ENCODE assay signal across 19 cellular contexts in genomic region chr15:90860450-90860849, GRCh38. TPM values are rescaled to one million over a fixed set of nuclear protein-coding genes. Genes with fewer than 3 reads are reported as not detected.
DNase-seq lines count a peak whose midpoint lies in the region; ATAC-seq and TF ChIP-seq lines count a peak whose summit lies in the region.
"Had no signal": no experiment of that assay in that cellular context is flagged by ENCODE, and none has a peak within 500 bp of the region (broad histone marks: within the 10 kb centered on the region; RNA-seq: fewer than 3 reads in every experiment).

No MANE protein-coding gene starts in this region.

- no peaks in the 10 kb centered on the region for H3K27me3 Mint-ChIP-seq in activated CD8-positive, alpha-beta T cell treated with anti-CD3 and anti-CD28 coated beads for 36 hours
- H3K27me3 Mint-ChIP-seq in activated CD8-positive, alpha-beta T cell treated with anti-CD3 and anti-CD28 coated beads, Interleukin-2, amount 10 ng/mL, durations not matched to agents 7 days and 5 days (ENCODE audit: low read depth), result no peaks in the 10 kb centered on the region
- no peaks in the 10 kb centered on the region for H3K27me3 Mint-ChIP-seq in activated T-helper 17 cell treated with anti-CD3 and anti-CD28 coated beads, Interleukin-2, amount 50 U/mL, for 72 hours
- H3K27me3 Mint-ChIP-seq: memory B cell; naive thymus-derived CD4-positive, alpha-beta T cell had no signal

- no peak overlapping the region for H3K4me3 Mint-ChIP-seq in activated CD8-positive, alpha-beta T cell treated with anti-CD3 and anti-CD28 coated beads for 36 hours
- no peak overlapping the region for H3K4me3 Mint-ChIP-seq in activated CD8-positive, alpha-beta T cell treated with anti-CD3 and anti-CD28 coated beads, Interleukin-2, amount 10 ng/mL, durations not matched to agents 7 days and 5 days
- H3K4me3 Mint-ChIP-seq in activated T-helper 17 cell treated with anti-CD3 and anti-CD28 coated beads, Interleukin-2, amount 50 U/mL, for 72 hours, result peak overlapping the region; percentile 48
- H3K4me3 Mint-ChIP-seq: memory B cell had no signal

- no peaks in the 10 kb centered on the region for H3K9me3 Mint-ChIP-seq in activated CD8-positive, alpha-beta T cell treated with anti-CD3 and anti-CD28 coated beads for 36 hours
- no peaks in the 10 kb centered on the region for H3K9me3 Mint-ChIP-seq in activated CD8-positive, alpha-beta T cell treated with anti-CD3 and anti-CD28 coated beads, Interleukin-2, amount 10 ng/mL, durations not matched to agents 7 days and 5 days (ENCODE audit: insufficient read depth)
- no peaks in the 10 kb centered on the region for H3K9me3 Mint-ChIP-seq in activated T-helper 17 cell treated with anti-CD3 and anti-CD28 coated beads, Interleukin-2, amount 50 U/mL, for 72 hours
- H3K9me3 Mint-ChIP-seq: memory B cell had no signal

- H3K4me1 ChIP-seq in neutrophil (ENCODE audit: control insufficient read depth in 1 of 2, insufficient read depth in 1 of 2, low read depth in 1 of 2, low read length in 1 of 2), result peaks cover 70 to 72% of the 10 kb centered on the region in 2 experiments
- H3K4me1 ChIP-seq in vagina, result no peaks in the 10 kb centered on the region

- H3K36me3 ChIP-seq in neutrophil, result no peaks in the 10 kb centered on the region
- H3K36me3 ChIP-seq in vagina, result no peaks in the 10 kb centered on the region

- H3K9me3 ChIP-seq in neutrophil (no peaks in the 10 kb centered on the region), vagina (no peaks in the 10 kb centered on the region)

- H3K27me3 ChIP-seq in neutrophil, result no peaks in the 10 kb centered on the region
- no peaks in the 10 kb centered on the region for H3K27me3 ChIP-seq in vagina

- H3K4me3 ChIP-seq in neutrophil (ENCODE audit: low read depth in 1 of 2, low read length in 1 of 2) (peak overlapping the region in 1 of 2 experiments; percentile 17), vagina (no peak overlapping the region)

- no peak for TF ChIP-seq POLR2A in vagina (IDR thresholded peaks at IDR 0.05)

- H3K4me1 Mint-ChIP-seq in activated CD8-positive, alpha-beta T cell treated with anti-CD3 and anti-CD28 coated beads for 36 hours (ENCODE audit: low read depth), result peaks cover 39% of the 10 kb centered on the region
- peaks cover 48% of the 10 kb centered on the region for H3K4me1 Mint-ChIP-seq in activated CD8-positive, alpha-beta T cell treated with anti-CD3 and anti-CD28 coated beads, Interleukin-2, amount 10 ng/mL, durations not matched to agents 7 days and 5 days (ENCODE audit: low read depth)
- H3K4me1 Mint-ChIP-seq in activated T-helper 17 cell treated with anti-CD3 and anti-CD28 coated beads, Interleukin-2, amount 50 U/mL, for 72 hours, result peaks cover 41% of the 10 kb centered on the region

- POLR2A ChIA-PET in activated CD8-positive, alpha-beta T cell treated with anti-CD3 and anti-CD28 coated beads for 36 hours (lab: Charles Lee), result interaction anchor here (1.2 to 2.4 kb wide), 2 partner anchors 10 to 23 kb away, joined by 5 to 6 read pairs; no protein-coding TSS in a partner anchor
- POLR2A ChIA-PET in activated CD8-positive, alpha-beta T cell treated with anti-CD3 and anti-CD28 coated beads, Interleukin-2, amount 10 ng/mL, durations not matched to agents 7 days and 5 days (lab: Charles Lee), result interaction anchor here (2.2 kb wide), 1 partner anchor 10 kb away, joined by 14 read pairs; no protein-coding TSS in a partner anchor

- DNase-seq in activated CD8-positive, alpha-beta T cell treated with anti-CD3 and anti-CD28 coated beads for 36 hours, result peak; percentile 1
- no peak for DNase-seq in activated CD8-positive, alpha-beta T cell treated with anti-CD3 and anti-CD28 coated beads, Interleukin-2, amount 10 ng/mL, durations not matched to agents 7 days and 5 days
- DNase-seq in HT-29 (ENCODE audit: low spot score), result peak; percentile 82
- no peak for DNase-seq in vagina (ENCODE audit: extremely low spot score in 2 of 2)
- no peak for DNase-seq in C1 segment of cervical spinal cord (lab: John Stamatoyannopoulos, UW)
- DNase-seq: activated CD4-positive, alpha-beta T cell treated with anti-CD3 and anti-CD28 coated beads, Interleukin-2, amount 50 U/mL, for 48 hours; aorta; central memory CD4-positive, alpha-beta T cell; GDM1; naive thymus-derived CD4-positive, alpha-beta T cell; NCI-H1694 treated with DMSO at 0.1 percent for 48 hours; NCI-H82; substantia nigra had no signal

- H3K27ac Mint-ChIP-seq in activated CD8-positive, alpha-beta T cell treated with anti-CD3 and anti-CD28 coated beads for 36 hours, result no peak overlapping the region
- H3K27ac Mint-ChIP-seq in activated CD8-positive, alpha-beta T cell treated with anti-CD3 and anti-CD28 coated beads, Interleukin-2, amount 10 ng/mL, durations not matched to agents 7 days and 5 days, result no peak overlapping the region
- no peak overlapping the region for H3K27ac Mint-ChIP-seq in activated T-helper 17 cell treated with anti-CD3 and anti-CD28 coated beads, Interleukin-2, amount 50 U/mL, for 72 hours
- H3K27ac Mint-ChIP-seq: memory B cell had no signal

- no peak for ATAC-seq in activated CD8-positive, alpha-beta T cell treated with anti-CD3 and anti-CD28 coated beads for 36 hours
- ATAC-seq in activated CD8-positive, alpha-beta T cell treated with anti-CD3 and anti-CD28 coated beads, Interleukin-2, amount 10 ng/mL, durations not matched to agents 7 days and 5 days, result no peak
- ATAC-seq in activated T-helper 17 cell treated with anti-CD3 and anti-CD28 coated beads, Interleukin-2, amount 50 U/mL, for 72 hours (replicated peaks), result no peak
- no peak for ATAC-seq in GM19455 (IDR thresholded peaks at IDR 0.05; ENCODE audit: unreplicated experiment)
- ATAC-seq: activated naive CD4-positive, alpha-beta T cell treated with anti-CD3 and anti-CD28 coated beads, Interleukin-2, amount 50 U/mL, for 72 hours; naive thymus-derived CD4-positive, alpha-beta T cell had no signal

- intact Hi-C loops in activated CD8-positive, alpha-beta T cell treated with anti-CD3 and anti-CD28 coated beads for 36 hours (cut with micrococcal nuclease), result no loop called here
- intact Hi-C loops in vagina (cut with DNase I), result no loop called here

- peak overlapping the region; percentile 87 for H3K27ac ChIP-seq in neutrophil
- H3K27ac ChIP-seq in vagina, result no peak overlapping the region
- H3K27ac ChIP-seq: KMS-11 had no signal

- no peaks in the 10 kb centered on the region for H3K36me3 Mint-ChIP-seq in activated CD8-positive, alpha-beta T cell treated with anti-CD3 and anti-CD28 coated beads for 36 hours (ENCODE audit: low read depth)
- no peaks in the 10 kb centered on the region for H3K36me3 Mint-ChIP-seq in activated CD8-positive, alpha-beta T cell treated with anti-CD3 and anti-CD28 coated beads, Interleukin-2, amount 10 ng/mL, durations not matched to agents 7 days and 5 days (ENCODE audit: low read depth)
- H3K36me3 Mint-ChIP-seq in activated T-helper 17 cell treated with anti-CD3 and anti-CD28 coated beads, Interleukin-2, amount 50 U/mL, for 72 hours (ENCODE audit: low read depth), result peaks cover 11% of the 10 kb centered on the region
- H3K36me3 Mint-ChIP-seq: memory B cell had no signal

- CTCF ChIA-PET in activated CD8-positive, alpha-beta T cell treated with anti-CD3 and anti-CD28 coated beads for 36 hours (lab: Charles Lee), result interaction anchor here (2.9 kb wide), 1 partner anchor 25 kb away, joined by 15 read pairs; no protein-coding TSS in a partner anchor
- CTCF ChIA-PET in activated CD8-positive, alpha-beta T cell treated with anti-CD3 and anti-CD28 coated beads, Interleukin-2, amount 10 ng/mL, durations not matched to agents 7 days and 5 days (lab: Charles Lee), result interaction anchor here (1.3 kb wide), 2 partner anchors 10 to 34 kb away, joined by 3 to 4 read pairs; no protein-coding TSS in a partner anchor

- TF ChIP-seq CTCF in activated CD8-positive, alpha-beta T cell treated with anti-CD3 and anti-CD28 coated beads for 36 hours (IDR thresholded peaks at IDR 0.05), result no peak
- no peak for TF ChIP-seq CTCF in neutrophil (IDR thresholded peaks at IDR 0.05)
- no peak for TF ChIP-seq CTCF in vagina (IDR thresholded peaks at IDR 0.05)

RNA-seq across cellular contexts. Expression of gene FURIN, which starts 7.9 kb away (rescaled TPM):
- total RNA-seq in activated CD8-positive, alpha-beta T cell treated with anti-CD3 and anti-CD28 coated beads for 36 hours, result 100 to 1,000 TPM; 111 to 117 TPM
- total RNA-seq in activated CD8-positive, alpha-beta T cell treated with anti-CD3 and anti-CD28 coated beads, Interleukin-2, amount 10 ng/mL, durations not matched to agents 7 days and 5 days, result 10 to 100 TPM; 86.0 to 86.5 TPM
- total RNA-seq in HT-29 (2014; rRNA removed; shearing (Covaris generic)), result 54.5 and 63.4 TPM in 2 replicates
- 100 to 1,000 TPM; 605 to 771 TPM for total RNA-seq in activated T-helper 17 cell treated with anti-CD3 and anti-CD28 coated beads, Interleukin-2, amount 50 U/mL, for 72 hours
- total RNA-seq in vagina, result 47.6 TPM

RNA-seq across cellular contexts. Expression of gene FES, which starts 23.9 kb away (rescaled TPM):
- total RNA-seq in activated CD8-positive, alpha-beta T cell treated with anti-CD3 and anti-CD28 coated beads for 36 hours, result 1 to 10 TPM; 4.1 to 4.6 TPM
- total RNA-seq in activated CD8-positive, alpha-beta T cell treated with anti-CD3 and anti-CD28 coated beads, Interleukin-2, amount 10 ng/mL, durations not matched to agents 7 days and 5 days, result 10 to 100 TPM; 10.5 to 11.1 TPM
- total RNA-seq in HT-29 (2014; rRNA removed; shearing (Covaris generic)), result 0.31 and 0.43 TPM in 2 replicates
- total RNA-seq in activated T-helper 17 cell treated with anti-CD3 and anti-CD28 coated beads, Interleukin-2, amount 50 U/mL, for 72 hours, result 100 to 1,000 TPM in 1 of 2 donors, 10 to 100 TPM in 1; 98.5 to 122 TPM
- total RNA-seq in vagina, result 47.4 TPM

RNA-seq across cellular contexts. Expression of gene MAN2A2, which starts 42.7 kb away (rescaled TPM):
- total RNA-seq in activated CD8-positive, alpha-beta T cell treated with anti-CD3 and anti-CD28 coated beads for 36 hours, result 10 to 100 TPM; 85.0 to 87.7 TPM
- total RNA-seq in activated CD8-positive, alpha-beta T cell treated with anti-CD3 and anti-CD28 coated beads, Interleukin-2, amount 10 ng/mL, durations not matched to agents 7 days and 5 days, result 10 to 100 TPM; 82.7 to 97.7 TPM
- total RNA-seq in HT-29 (2014; rRNA removed; shearing (Covaris generic)), result 29.8 and 32.7 TPM in 2 replicates
- 100 to 1,000 TPM; 121 to 127 TPM for total RNA-seq in activated T-helper 17 cell treated with anti-CD3 and anti-CD28 coated beads, Interleukin-2, amount 50 U/mL, for 72 hours
- total RNA-seq in vagina, result 46.7 TPM

Comparison
In these comparisons a context has a peak if more than half of its experiments do, and no peak if none do; other contexts are left out.
1. DNase-seq: peak in activated CD8-positive, alpha-beta T cell treated with anti-CD3 and anti-CD28 coated beads for 36 hours (single experiment) and HT-29 (single experiment); none in activated CD8-positive, alpha-beta T cell treated with anti-CD3 and anti-CD28 coated beads, Interleukin-2, amount 10 ng/mL, durations not matched to agents 7 days and 5 days (single experiment), vagina (0 of 2) and C1 segment of cervical spinal cord (0 of 14).